Comparison of ENCODE assay signal across 8 cellular contexts in genomic region chr9:83707768-83708514, GRCh38. TPM values are rescaled to one million over a fixed set of nuclear protein-coding genes. Genes with fewer than 3 reads are reported as not detected.
DNase-seq lines count a peak whose midpoint lies in the region; ATAC-seq and TF ChIP-seq lines count a peak whose summit lies in the region.

UBQLN1 (minus strand) TSS chr9:83707958; CDS start chr9:83707679, 279 bp downstream.

- peak within 1 kb of the TSS; percentile 98 for H3K9ac ChIP-seq in BLaER1
- H3K9ac ChIP-seq in colonic mucosa (ENCODE audit: low read depth in 2 of 2, low read length in 2 of 2) = peak within 1 kb of the TSS; percentile 92 to 98

- H3K27me3 ChIP-seq in BLaER1 (no peaks in the 10 kb centered on the region), colonic mucosa (no peaks in the 10 kb centered on the region), layer of hippocampus (ENCODE audit: control insufficient read depth, insufficient read depth, low read length) (no peaks in the 10 kb centered on the region)

- H3K36me3 ChIP-seq in BLaER1 (peaks cover 12% of the 10 kb centered on the region; the same call in 1 of the 2 replicates), colonic mucosa (no peaks in the 10 kb centered on the region)

- intact Hi-C loops in colonic mucosa (cut with DNase I) = no loop called here

- no peak for TF ChIP-seq CTCF in colonic mucosa (IDR thresholded peaks at IDR 0.05)

- peaks cover 45% of the 10 kb centered on the region for H4K20me1 ChIP-seq in BLaER1

- H3K4me3 ChIP-seq in BLaER1 (peak within 1 kb of the TSS; percentile 98), colonic mucosa (peak within 1 kb of the TSS; percentile 85)

- H3K4me2 ChIP-seq in BLaER1 = peak within 1 kb of the TSS; percentile 90

- H3K27ac ChIP-seq in BLaER1 = peak within 1 kb of the TSS; percentile 98
- H3K27ac ChIP-seq in colonic mucosa = peak within 1 kb of the TSS; percentile 97
- H3K27ac ChIP-seq in layer of hippocampus (ENCODE audit: low read depth, low read length) = peak within 1 kb of the TSS; percentile 99

- H3K4me1 ChIP-seq in BLaER1 (peaks cover 23% of the 10 kb centered on the region), colonic mucosa (no peaks in the 10 kb centered on the region)

- ATAC-seq in GM19328 (IDR thresholded peaks at IDR 0.05; ENCODE audit: unreplicated experiment) = peak; percentile 66
- peak; percentile 37 for ATAC-seq in HG03469 (IDR thresholded peaks at IDR 0.05; ENCODE audit: unreplicated experiment)

- DNase-seq in NCI-H526 (lab: John Stamatoyannopoulos, UW) (peak; percentile 75 to 88), colonic mucosa (peak; percentile 94)
- DNase-seq in activated CD4-positive, alpha-beta T cell treated with anti-CD3 and anti-CD28 coated beads for 48 hours = peak; percentile 92
- DNase-seq in stimulated activated CD4-positive, alpha-beta T cell treated with anti-CD3 and anti-CD28 coated beads, Interleukin-1b, Interleukin-23, amount 100 ng/mL, for 24 hours (ENCODE audit: low read depth in 4 of 4, low spot score in 1 of 4) = peak; percentile 83 to 87 (median 86)

- peaks cover 11% of the 10 kb centered on the region; the same call in 1 of the 2 replicates for H3K9me3 ChIP-seq in BLaER1
- no peaks in the 10 kb centered on the region for H3K9me3 ChIP-seq in colonic mucosa

RNA-seq across cellular contexts. Expression of gene UBQLN1, which starts in this region (rescaled TPM):
- total RNA-seq in colonic mucosa = 100 to 1,000 TPM in 1 of 2 donors, 10 to 100 TPM in 1; 87.3 to 101 TPM

Comparison
In these comparisons a context has a peak if more than half of its experiments do, and no peak if none do; other contexts are left out.
1. Peak in every context shown above with its lines: DNase-seq, ATAC-seq, H3K4me3 ChIP-seq and H3K27ac ChIP-seq.